ENCODE assay signal across 17 cellular contexts in the genomic region with DNA sequence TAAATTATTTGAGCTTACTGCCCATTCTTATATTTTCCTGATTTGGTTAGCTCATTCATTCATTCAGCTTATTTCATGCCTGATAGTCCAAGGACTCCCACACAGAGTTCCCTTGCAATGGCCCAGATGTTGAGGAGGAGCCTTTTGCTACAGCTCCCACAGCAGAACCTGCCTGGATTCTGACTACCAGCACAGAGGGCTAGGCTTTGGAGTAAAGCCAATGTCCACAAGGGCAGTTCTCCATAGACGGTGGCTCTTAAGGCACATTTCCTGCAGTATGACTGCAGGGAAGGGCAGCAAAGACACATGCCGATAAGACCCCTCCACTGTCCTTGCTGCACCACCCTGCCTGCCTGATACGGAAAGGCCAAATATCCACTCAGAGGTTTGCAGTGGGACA.
A peak's percentile ranks its signal among the peaks of the same experiment; 100 is the strongest.
DNase-seq lines count a peak whose midpoint lies in the region; ATAC-seq and TF ChIP-seq lines count a peak whose summit lies in the region.
"Had no signal": no experiment of that assay in that cellular context is flagged by ENCODE, and none has a peak within 500 bp of the region (broad histone marks: within the 10 kb centered on the region; RNA-seq: fewer than 3 reads in every experiment).

No MANE protein-coding gene starts in this region.

- H3K27me3 ChIP-seq in PC-9 (ENCODE audit: insufficient read depth, low read depth): no peaks in the 10 kb centered on the region

- no peak overlapping the region for H3K4me2 ChIP-seq in PC-9

- no peak overlapping the region for H2AFZ ChIP-seq in PC-9

- ATAC-seq in mucosa of descending colon: peak; percentile 77

- POLR2A ChIA-PET in PC-9 (lab: Charles Lee; ENCODE audit: unreplicated experiment): no interaction called here

- H4K20me1 ChIP-seq in PC-9 (ENCODE audit: insufficient read depth): no peaks in the 10 kb centered on the region

- no peak overlapping the region for H3K4me3 ChIP-seq in mucosa of descending colon
- H3K4me3 ChIP-seq in PC-9: no peak overlapping the region

- no peaks in the 10 kb centered on the region for H3F3A ChIP-seq in PC-9 (ENCODE audit: insufficient read depth, low read depth)

- H3K4me1 ChIP-seq in mucosa of descending colon (ENCODE audit: low read depth) (no peaks in the 10 kb centered on the region), PC-9 (replicated peaks; ENCODE audit: insufficient read depth) (no peaks in the 10 kb centered on the region)
- H3K4me1 ChIP-seq: Caco-2 had no signal

- CTCF ChIA-PET in PC-9 (lab: Charles Lee): no interaction called here

- H3K27ac ChIP-seq in PC-9: no peak overlapping the region
- H3K27ac ChIP-seq: HL-60 had no signal

- no TSS peak for BruUV-seq in PC-9 (replicated peaks; lab: Mats Ljungman, UMichigan)

- intact Hi-C loops in mucosa of descending colon (cut with DNase I, micrococcal nuclease) (no loop called here), PC-9 (cut with micrococcal nuclease; ENCODE audit: unreplicated experiment) (no loop called here)

- DNase-seq in NCI-H748 (lab: John Stamatoyannopoulos, UW; ENCODE audit: unreplicated experiment) (peak; percentile 22), NCI-H748 treated with DMSO at 0.1 percent for 48 hours (lab: John Stamatoyannopoulos, UW) (no peak), SHP77 (lab: John Stamatoyannopoulos, UW) (peak; percentile 79 to 90), mucosa of descending colon (peak in 1 of 3 donors; percentile 42), NCI-H2171 (lab: John Stamatoyannopoulos, UW) (no peak), HPDE6-E6E7 (ENCODE audit: extremely low spot score) (no peak), LoVo (ENCODE audit: low spot score) (no peak), PC-9 (no peak)
- DNase-seq: Caco-2, DMS79 treated with DMSO at 0.1 percent for 48 hours, HFFc6, KBM-7, NCI-H1105, NCI-H187, NCI-H524 treated with DMSO at 0.1 percent for 48 hours, Right ventricle myocardium superior had no signal

- H3K79me2 ChIP-seq in PC-9 (ENCODE audit: low read depth): no peaks in the 10 kb centered on the region

- H3K9me3 ChIP-seq in mucosa of descending colon (peaks cover 4% of the 10 kb centered on the region), PC-9 (ENCODE audit: insufficient read depth, low read depth) (peaks cover 5% of the 10 kb centered on the region; the same call in 1 of the 2 replicates)
- H3K9me3 ChIP-seq: Caco-2 had no signal

- H3K9me2 ChIP-seq in PC-9 (ENCODE audit: insufficient read depth): no peaks in the 10 kb centered on the region

- H3K36me3 ChIP-seq in mucosa of descending colon (ENCODE audit: low read depth): no peaks in the 10 kb centered on the region
- H3K36me3 ChIP-seq in PC-9 (ENCODE audit: low read depth): no peaks in the 10 kb centered on the region

- TF ChIP-seq CTCF in mucosa of descending colon (IDR thresholded peaks at IDR 0.05): no peak
- TF ChIP-seq CTCF in PC-9 (conservative IDR thresholded peaks at IDR 0.05): no peak

Comparison
In these comparisons a context has a peak if more than half of its experiments do, and no peak if none do; other contexts are left out.
1. DNase-seq: peak in NCI-H748 (single experiment) and SHP77 (2 of 2); none in NCI-H748 treated with DMSO at 0.1 percent for 48 hours (single experiment), NCI-H2171 (single experiment), HPDE6-E6E7 (single experiment), LoVo (single experiment) and PC-9 (0 of 2).